Comparison of ENCODE assay signal across 11 cellular contexts in genomic region chr1:225836296-225836695, GRCh38. TPM values are rescaled to one million over a fixed set of nuclear protein-coding genes. Genes with fewer than 3 reads are reported as not detected.
DNase-seq lines count a peak whose midpoint lies in the region; ATAC-seq and TF ChIP-seq lines count a peak whose summit lies in the region.
"Not testable (repeated sequence)": the region's sequence is repeated elsewhere in the genome, so short reads cannot be mapped to it uniquely, and the experiment has no call there.
"Had no signal": no experiment of that assay in that cellular context is flagged by ENCODE, and none has a peak within 500 bp of the region (broad histone marks: within the 10 kb centered on the region; RNA-seq: fewer than 3 reads in every experiment).

No MANE protein-coding gene starts in this region.

- WGBS in heart right ventricle, 2 donors: 80 to 87% methylated on average over 4 of the region's 4 CpGs
- 88 to 95% (median 93%) methylated on average over 4 of the region's 4 CpGs for WGBS in stomach, 5 donors

- H3K4me1 Mint-ChIP-seq in CD4-positive, CD25-positive, alpha-beta regulatory T cell: peaks cover 0 to 18% (median 12%) of the 10 kb centered on the region in 4 donors
- not testable (repeated sequence) for H3K4me1 Mint-ChIP-seq in type B pancreatic cell (ENCODE audit: unreplicated experiment)

- H3K4me3 ChIP-seq in CD4-positive, CD25-positive, alpha-beta regulatory T cell (ENCODE audit: low read depth, low read length); coronary artery; heart right ventricle; neutrophil (ENCODE audit: low read depth in 1 of 2, low read length in 1 of 2); stomach: not testable (repeated sequence)

- H3K36me3 Mint-ChIP-seq in CD4-positive, CD25-positive, alpha-beta regulatory T cell; activated naive CD4-positive, alpha-beta T cell treated with anti-CD3 and anti-CD28 coated beads, Interleukin-2, amount 50 U/mL, for 72 hours: not testable (repeated sequence)
- peaks cover 15% of the 10 kb centered on the region for H3K36me3 Mint-ChIP-seq in type B pancreatic cell

- TF ChIP-seq CTCF in VCaP (conservative IDR thresholded peaks at IDR 0.05); coronary artery (IDR thresholded peaks at IDR 0.05); heart right ventricle (IDR thresholded peaks at IDR 0.05); neutrophil (IDR thresholded peaks at IDR 0.05); stomach (IDR thresholded peaks at IDR 0.05); type B pancreatic cell (conservative IDR thresholded peaks at IDR 0.05): not testable (repeated sequence)

- peak overlapping the region in 2 of 3 donors; percentile 29 to 49 for H3K27ac Mint-ChIP-seq in CD4-positive, CD25-positive, alpha-beta regulatory T cell
- peak overlapping the region; percentile 25 to 75 for H3K27ac Mint-ChIP-seq in activated naive CD4-positive, alpha-beta T cell treated with anti-CD3 and anti-CD28 coated beads, Interleukin-2, amount 50 U/mL, for 72 hours
- H3K27ac Mint-ChIP-seq in type B pancreatic cell: peak overlapping the region; percentile 6

- not testable (repeated sequence) for TF ChIP-seq EP300 in stomach (IDR thresholded peaks at IDR 0.05)

- H3K4me1 ChIP-seq in CD4-positive, CD25-positive, alpha-beta regulatory T cell (ENCODE audit: control insufficient read depth, insufficient read depth, low read length, poor library complexity, severe bottlenecking): not testable (repeated sequence)
- H3K4me1 ChIP-seq in heart right ventricle (peaks cover 0 to 35% (median 26%) of the 10 kb centered on the region in 9 donors), neutrophil (ENCODE audit: control insufficient read depth in 1 of 2, insufficient read depth in 1 of 2, low read depth in 1 of 2, low read length in 1 of 2) (peaks cover 18 to 22% of the 10 kb centered on the region in 2 experiments), stomach (peaks cover 4 to 28% (median 5%) of the 10 kb centered on the region in 4 donors)

- H3K9me3 Mint-ChIP-seq in CD4-positive, CD25-positive, alpha-beta regulatory T cell; activated naive CD4-positive, alpha-beta T cell treated with anti-CD3 and anti-CD28 coated beads, Interleukin-2, amount 50 U/mL, for 72 hours; type B pancreatic cell: not testable (repeated sequence)

- ATAC-seq in CD4-positive, CD25-positive, alpha-beta regulatory T cell (ENCODE audit: low read depth in 2 of 2); activated naive CD4-positive, alpha-beta T cell treated with anti-CD3 and anti-CD28 coated beads, Interleukin-2, amount 50 U/mL, for 72 hours; heart right ventricle: not testable (repeated sequence)

- not testable (repeated sequence) for H3K36me3 ChIP-seq in CD4-positive, CD25-positive, alpha-beta regulatory T cell (ENCODE audit: control insufficient read depth, insufficient read depth, low read length); neutrophil
- H3K36me3 ChIP-seq in heart right ventricle (peaks cover 0 to 72% (median 33%) of the 10 kb centered on the region in 9 donors), stomach (peaks cover 30 to 70% (median 63%) of the 10 kb centered on the region in 4 donors)

- H3K27ac ChIP-seq in CD4-positive, CD25-positive, alpha-beta regulatory T cell (ENCODE audit: insufficient read depth, low read length, poor library complexity, severe bottlenecking): not testable (repeated sequence)
- H3K27ac ChIP-seq in VCaP: peak overlapping the region; percentile 66
- peak overlapping the region; percentile 27 to 67 for H3K27ac ChIP-seq in coronary artery
- peak overlapping the region in 7 of 10 donors; percentile 10 to 50 (median 24) for H3K27ac ChIP-seq in heart right ventricle
- peak overlapping the region; percentile 79 for H3K27ac ChIP-seq in neutrophil
- peak overlapping the region in 3 of 5 donors; percentile 1 to 40 (median 26) for H3K27ac ChIP-seq in stomach

- not testable (repeated sequence) for DNase-seq in CD4-positive, CD25-positive, alpha-beta regulatory T cell; activated naive CD4-positive, alpha-beta T cell treated with anti-CD3 and anti-CD28 coated beads, Interleukin-2, amount 50 U/mL, for 72 hours (ENCODE audit: low spot score in 2 of 2); coronary artery (ENCODE audit: low spot score); heart right ventricle; stomach; type B pancreatic cell (ENCODE audit: extremely low spot score, unreplicated experiment)

- not testable (repeated sequence) for H3K27me3 ChIP-seq in CD4-positive, CD25-positive, alpha-beta regulatory T cell (ENCODE audit: control insufficient read depth, insufficient read depth, low read length); heart right ventricle; neutrophil; stomach

- H3K4me3 Mint-ChIP-seq in CD4-positive, CD25-positive, alpha-beta regulatory T cell; type B pancreatic cell: not testable (repeated sequence)

- H3K9me3 ChIP-seq in CD4-positive, CD25-positive, alpha-beta regulatory T cell (ENCODE audit: control insufficient read depth in 2 of 2, low read length in 2 of 2); heart right ventricle; neutrophil; stomach: not testable (repeated sequence)

- not testable (repeated sequence) for TF ChIP-seq POLR2A in stomach (IDR thresholded peaks at IDR 0.05)

- intact Hi-C loops in heart right ventricle (cut with DNase I): loop anchor here in 1 of 10 donors (2.0 kb wide), 1 partner anchor 51 kb away; no protein-coding TSS in a partner anchor
- intact Hi-C loops in stomach (cut with DNase I; ENCODE audit: low total_unique reads): not testable (repeated sequence)

- not testable (repeated sequence) for H3K27me3 Mint-ChIP-seq in CD4-positive, CD25-positive, alpha-beta regulatory T cell; type B pancreatic cell

RNA-seq across cellular contexts. Expression of gene EPHX1, which starts 26.4 kb away (rescaled TPM):
- 0.62 TPM for total RNA-seq in CD4-positive, CD25-positive, alpha-beta regulatory T cell
- under 1 TPM in 3 of 4 donors, not detected in 1; 0.11 to 0.52 (median 0.38) TPM for polyA plus RNA-seq in CD4-positive, CD25-positive, alpha-beta regulatory T cell
- total RNA-seq in activated naive CD4-positive, alpha-beta T cell treated with anti-CD3 and anti-CD28 coated beads, Interleukin-2, amount 50 U/mL, for 72 hours: 1 to 10 TPM; 3.1 TPM
- total RNA-seq in heart right ventricle: 10 to 100 TPM; 34.9 to 80.8 (median 48.4) TPM
- 10 to 100 TPM; 31.5 to 38.2 TPM for polyA plus RNA-seq in heart right ventricle
- 10 to 100 TPM; 13.0 to 94.6 (median 42.6) TPM for total RNA-seq in stomach
- 10 to 100 TPM; 19.9 to 69.6 (median 26.1) TPM for polyA plus RNA-seq in stomach
- total RNA-seq in type B pancreatic cell (ENCODE audit: low replicate concordance): 65.2 and 86.1 TPM in 2 replicates

RNA-seq across cellular contexts. Expression of gene TMEM63A, which starts 45.9 kb away (rescaled TPM):
- 454 TPM for total RNA-seq in CD4-positive, CD25-positive, alpha-beta regulatory T cell
- polyA plus RNA-seq in CD4-positive, CD25-positive, alpha-beta regulatory T cell: 10 to 100 TPM; 66.9 to 72.2 (median 69.3) TPM
- 100 to 1,000 TPM in 1 of 2 donors, 10 to 100 TPM in 1; 67.8 to 115 TPM for total RNA-seq in activated naive CD4-positive, alpha-beta T cell treated with anti-CD3 and anti-CD28 coated beads, Interleukin-2, amount 50 U/mL, for 72 hours
- total RNA-seq in heart right ventricle (10 to 100 TPM; 20.9 to 33.5 (median 24.7) TPM), stomach (100 to 1,000 TPM in 3 of 5 donors, 10 to 100 TPM in 2; 82.6 to 208 (median 101) TPM), type B pancreatic cell (ENCODE audit: low replicate concordance) (63.3 and 78.0 TPM in 2 replicates)
- polyA plus RNA-seq in heart right ventricle (10 to 100 TPM; 10.4 to 69.1 TPM), stomach (10 to 100 TPM in 2 of 3 donors, 1 to 10 TPM in 1; 5.3 to 25.7 (median 22.8) TPM)

RNA-seq across cellular contexts. Expression of gene LEFTY1, which starts 52.6 kb away (rescaled TPM):
- 0.39 TPM for total RNA-seq in CD4-positive, CD25-positive, alpha-beta regulatory T cell
- under 1 TPM in 2 of 4 donors, not detected in 2; 0.13 to 0.17 TPM for polyA plus RNA-seq in CD4-positive, CD25-positive, alpha-beta regulatory T cell
- under 1 TPM in 1 of 2 donors, not detected in 1; 0.54 TPM for total RNA-seq in activated naive CD4-positive, alpha-beta T cell treated with anti-CD3 and anti-CD28 coated beads, Interleukin-2, amount 50 U/mL, for 72 hours
- total RNA-seq in heart right ventricle (under 1 TPM in 7 of 10 donors, not detected in 3; 0.15 to 0.57 (median 0.25) TPM), stomach (100 to 1,000 TPM in 1 of 5 donors, under 1 TPM in 1, not detected in 3; 0.55 to 499 TPM), type B pancreatic cell (ENCODE audit: low replicate concordance) (0.29 and 0.31 TPM in 2 replicates)
- polyA plus RNA-seq in heart right ventricle (under 1 TPM; 0.15 to 0.77 TPM), stomach (under 1 TPM; 0.37 to 0.73 (median 0.61) TPM)
- total RNA-seq: A673; CD8-positive, alpha-beta memory T cell; G401 had no signal

RNA-seq across cellular contexts. Expression of gene SRP9, which starts 58.7 kb away (rescaled TPM):
- total RNA-seq in CD4-positive, CD25-positive, alpha-beta regulatory T cell: 76.7 TPM
- polyA plus RNA-seq in CD4-positive, CD25-positive, alpha-beta regulatory T cell: 100 to 1,000 TPM; 292 to 367 (median 345) TPM
- total RNA-seq in activated naive CD4-positive, alpha-beta T cell treated with anti-CD3 and anti-CD28 coated beads, Interleukin-2, amount 50 U/mL, for 72 hours: 100 to 1,000 TPM; 245 to 281 TPM
- total RNA-seq in heart right ventricle: 100 to 1,000 TPM; 165 to 199 (median 175) TPM
- polyA plus RNA-seq in heart right ventricle: 100 to 1,000 TPM; 121 to 153 TPM
- total RNA-seq in stomach: 100 to 1,000 TPM in 4 of 5 donors, 10 to 100 TPM in 1; 68.9 to 269 (median 130) TPM
- 100 to 1,000 TPM; 169 to 289 (median 267) TPM for polyA plus RNA-seq in stomach
- total RNA-seq in type B pancreatic cell (ENCODE audit: low replicate concordance): 263 and 313 TPM in 2 replicates
